ENCODE assay signal across 1 cellular context in the genomic region with DNA sequence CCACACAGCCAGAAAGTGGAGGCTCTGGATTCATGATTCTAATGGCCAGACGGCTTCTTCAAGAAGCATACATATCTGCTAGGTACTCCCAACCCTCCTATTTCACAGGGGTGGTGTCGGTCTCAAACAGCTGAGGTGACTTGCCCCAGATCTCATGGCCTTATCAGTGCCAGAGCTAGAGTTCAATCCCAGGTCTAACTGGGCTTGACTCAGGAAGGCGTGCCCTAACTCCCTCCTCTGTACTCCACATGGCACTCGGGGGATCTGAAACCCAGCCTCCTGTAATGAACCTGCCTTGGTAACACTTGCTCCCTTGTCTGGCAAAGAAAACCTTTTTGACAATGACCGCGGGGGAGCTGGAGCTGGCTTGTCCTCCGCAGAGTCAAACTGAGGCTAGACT.
TF ChIP-seq lines count a peak whose summit lies in the region.

No MANE protein-coding gene starts in this region.

TF ChIP-seq in K562, 482 proteins besides CTCF, POLR2A, EP300 and RAD21:
- TF ChIP-seq, protein P1, sequence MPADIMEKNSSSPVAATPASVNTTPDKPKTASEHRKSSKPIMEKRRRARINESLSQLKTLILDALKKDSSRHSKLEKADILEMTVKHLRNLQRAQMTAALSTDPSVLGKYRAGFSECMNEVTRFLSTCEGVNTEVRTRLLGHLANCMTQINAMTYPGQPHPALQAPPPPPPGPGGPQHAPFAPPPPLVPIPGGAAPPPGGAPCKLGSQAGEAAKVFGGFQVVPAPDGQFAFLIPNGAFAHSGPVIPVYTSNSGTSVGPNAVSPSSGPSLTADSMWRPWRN (IDR thresholded peaks at IDR 0.05; ENCODE audit: low read depth): no peak
- TF ChIP-seq TFAM (CRISPR knock-in tag; conservative IDR thresholded peaks at IDR 0.05): no peak
- TF ChIP-seq, protein P2, sequence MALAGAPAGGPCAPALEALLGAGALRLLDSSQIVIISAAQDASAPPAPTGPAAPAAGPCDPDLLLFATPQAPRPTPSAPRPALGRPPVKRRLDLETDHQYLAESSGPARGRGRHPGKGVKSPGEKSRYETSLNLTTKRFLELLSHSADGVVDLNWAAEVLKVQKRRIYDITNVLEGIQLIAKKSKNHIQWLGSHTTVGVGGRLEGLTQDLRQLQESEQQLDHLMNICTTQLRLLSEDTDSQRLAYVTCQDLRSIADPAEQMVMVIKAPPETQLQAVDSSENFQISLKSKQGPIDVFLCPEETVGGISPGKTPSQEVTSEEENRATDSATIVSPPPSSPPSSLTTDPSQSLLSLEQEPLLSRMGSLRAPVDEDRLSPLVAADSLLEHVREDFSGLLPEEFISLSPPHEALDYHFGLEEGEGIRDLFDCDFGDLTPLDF (CRISPR knock-in tag; IDR thresholded peaks at IDR 0.05): peak; percentile 32; the same call in 1 of the 2 replicates
